6 cellular contexts compared by ENCODE assay signal in the genomic region with DNA sequence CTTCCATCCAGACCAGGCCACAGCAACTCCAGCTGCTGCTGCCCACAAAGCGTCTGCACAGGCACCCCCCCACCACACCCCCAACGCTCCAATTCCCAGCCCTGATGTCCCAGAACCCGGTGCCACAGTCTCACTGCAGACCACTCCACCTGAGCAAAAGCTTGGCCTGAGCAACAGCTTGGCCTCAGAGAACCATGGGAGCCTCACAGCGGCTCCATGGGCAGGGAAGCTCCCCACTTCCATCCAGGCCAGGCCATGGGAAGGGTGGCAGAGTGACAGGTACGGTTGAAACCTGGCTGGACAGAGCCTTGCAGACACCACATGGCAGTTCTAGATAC. TPM values are rescaled to one million over a fixed set of nuclear protein-coding genes. Genes with fewer than 3 reads are reported as not detected.
A peak's percentile ranks its signal among the peaks of the same experiment; 100 is the strongest.
DNase-seq lines count a peak whose midpoint lies in the region; ATAC-seq, FAIRE-seq and TF ChIP-seq lines count a peak whose summit lies in the region.

No MANE protein-coding gene starts in this region.

- intact Hi-C loops in kidney (cut with DNase I) (no loop called here), thyroid gland (cut with DNase I) (no loop called here)

- H3K4me3 ChIP-seq in SK-N-SH (ENCODE audit: low read depth in 2 of 2, low read length in 1 of 2): no peak overlapping the region; a peak in 1 of 4 replicates
- peak overlapping the region; percentile 3 to 39 for H3K4me3 ChIP-seq in kidney (ENCODE audit: low read length in 2 of 2)
- no peak overlapping the region for H3K4me3 ChIP-seq in thyroid gland (replicated peaks in 1 of 3)

- TF ChIP-seq CTCF in SK-N-SH (IDR thresholded peaks at IDR 0.05) (no peak), kidney (IDR thresholded peaks at IDR 0.05; ENCODE audit: borderline replicate concordance, extremely low read depth, insufficient read depth) (no peak), thyroid gland (IDR thresholded peaks at IDR 0.05) (no peak)

- DNase-seq in SK-N-SH (no peak), kidney (no peak), thyroid gland (no peak), anterior cingulate cortex (lab: John Stamatoyannopoulos, UW) (no peak), NCI-H1092 (lab: John Stamatoyannopoulos, UW) (no peak)

- TF ChIP-seq RAD21 in SK-N-SH (IDR thresholded peaks at IDR 0.05; ENCODE audit: low read length): no peak

- H3K4me1 ChIP-seq in SK-N-SH (ENCODE audit: control insufficient read depth in 1 of 2, insufficient read depth in 2 of 2, low read depth in 1 of 2, low read length in 1 of 2) (peaks cover 6 to 22% of the 10 kb centered on the region in 2 experiments; a peak in 3 of 4 replicates), kidney (ENCODE audit: control insufficient read depth in 1 of 2, insufficient read depth in 1 of 2, low read depth in 1 of 2, low read length in 2 of 2) (peaks cover 36 to 73% of the 10 kb centered on the region in 2 donors), thyroid gland (peaks cover 75 to 78% of the 10 kb centered on the region in 2 donors)

- POLR2A ChIA-PET in SK-N-SH (lab: Yijun Ruan, JAX): no interaction called here

- TF ChIP-seq POLR2A in thyroid gland (IDR thresholded peaks at IDR 0.05): no peak

- H3K79me2 ChIP-seq in SK-N-SH (ENCODE audit: insufficient read depth): peaks cover 99% of the 10 kb centered on the region

- no peaks in the 10 kb centered on the region for H3K9me2 ChIP-seq in SK-N-SH

- peak overlapping the region; percentile 68; the same call in 1 of the 2 replicates for H3K9ac ChIP-seq in SK-N-SH
- H3K9ac ChIP-seq in kidney (ENCODE audit: low read length in 2 of 2): peak overlapping the region; percentile 54 to 71

- no peaks in the 10 kb centered on the region for H3K9me3 ChIP-seq in SK-N-SH
- no peaks in the 10 kb centered on the region for H3K9me3 ChIP-seq in kidney (ENCODE audit: control insufficient read depth in 1 of 2, low read length in 2 of 2)
- no peaks in the 10 kb centered on the region for H3K9me3 ChIP-seq in thyroid gland

- CTCF ChIA-PET in SK-N-SH (lab: Yijun Ruan, JAX): interaction anchor here (0.7 to 2.6 kb wide), 6 partner anchors 10 to 54 kb away, joined by 3 to 12 read pairs (median 4); no protein-coding TSS in a partner anchor

- H2AFZ ChIP-seq in SK-N-SH (ENCODE audit: low read depth): no peak overlapping the region

- 48% methylated on average over 5 of the region's 5 CpGs for WGBS in SK-N-SH (ENCODE audit: low lambda C conversion rate)
- 20 to 100% methylated on average over 1 of the region's 5 CpGs for WGBS in thyroid gland, 2 donors

- H3K36me3 ChIP-seq in SK-N-SH (replicated peaks in 1 of 2; ENCODE audit: control insufficient read depth in 1 of 2, insufficient read depth in 2 of 2, low read length in 1 of 2): peaks cover 8 to 17% of the 10 kb centered on the region in 2 experiments
- H3K36me3 ChIP-seq in kidney (ENCODE audit: control insufficient read depth in 1 of 2, insufficient read depth in 2 of 2, low read length in 2 of 2): peaks cover 10 to 15% of the 10 kb centered on the region in 2 donors
- peaks cover 8 to 11% of the 10 kb centered on the region in 2 donors for H3K36me3 ChIP-seq in thyroid gland

- peaks cover 96% of the 10 kb centered on the region for H4K20me1 ChIP-seq in SK-N-SH (ENCODE audit: insufficient read depth)

- no peak for TF ChIP-seq EP300 in SK-N-SH (IDR thresholded peaks at IDR 0.05; ENCODE audit: borderline replicate concordance in 1 of 2, low read depth in 1 of 2, low read length in 1 of 2)

- peaks cover 13% of the 10 kb centered on the region for H3F3A ChIP-seq in SK-N-SH (replicated peaks; ENCODE audit: insufficient read depth)

- FAIRE-seq in kidney (lab: Jason Lieb, UNC): no peak

- ATAC-seq in GM21528 (IDR thresholded peaks at IDR 0.05; ENCODE audit: low FRiP score, unreplicated experiment): no peak

- peak overlapping the region; percentile 84; the same call in 1 of the 2 replicates for H3K4me2 ChIP-seq in SK-N-SH

- H3K27me3 ChIP-seq in SK-N-SH (ENCODE audit: insufficient read depth) (no peaks in the 10 kb centered on the region), thyroid gland (no peaks in the 10 kb centered on the region)

- H3K27ac ChIP-seq in SK-N-SH (ENCODE audit: low read depth in 2 of 2, low read length in 1 of 2): peak overlapping the region; percentile 7 to 80; a peak in 3 of 4 replicates
- peak overlapping the region; percentile 92 to 93 for H3K27ac ChIP-seq in kidney (ENCODE audit: low read depth in 2 of 2, low read length in 2 of 2)
- H3K27ac ChIP-seq in thyroid gland: peak overlapping the region; percentile 82 to 91 (median 84)

TF ChIP-seq in SK-N-SH, 30 proteins besides CTCF, POLR2A, EP300 and RAD21 (continues in another document):
- TF ChIP-seq YY1 (IDR thresholded peaks at IDR 0.05; ENCODE audit: low read depth) (no peak), SMC3 (IDR thresholded peaks at IDR 0.05; ENCODE audit: low read depth, low read length) (no peak)
- TF ChIP-seq, protein P1, sequence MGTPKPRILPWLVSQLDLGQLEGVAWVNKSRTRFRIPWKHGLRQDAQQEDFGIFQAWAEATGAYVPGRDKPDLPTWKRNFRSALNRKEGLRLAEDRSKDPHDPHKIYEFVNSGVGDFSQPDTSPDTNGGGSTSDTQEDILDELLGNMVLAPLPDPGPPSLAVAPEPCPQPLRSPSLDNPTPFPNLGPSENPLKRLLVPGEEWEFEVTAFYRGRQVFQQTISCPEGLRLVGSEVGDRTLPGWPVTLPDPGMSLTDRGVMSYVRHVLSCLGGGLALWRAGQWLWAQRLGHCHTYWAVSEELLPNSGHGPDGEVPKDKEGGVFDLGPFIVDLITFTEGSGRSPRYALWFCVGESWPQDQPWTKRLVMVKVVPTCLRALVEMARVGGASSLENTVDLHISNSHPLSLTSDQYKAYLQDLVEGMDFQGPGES (IDR thresholded peaks at IDR 0.05; ENCODE audit: low read depth, low read length): no peak
- TF ChIP-seq, protein P2, sequence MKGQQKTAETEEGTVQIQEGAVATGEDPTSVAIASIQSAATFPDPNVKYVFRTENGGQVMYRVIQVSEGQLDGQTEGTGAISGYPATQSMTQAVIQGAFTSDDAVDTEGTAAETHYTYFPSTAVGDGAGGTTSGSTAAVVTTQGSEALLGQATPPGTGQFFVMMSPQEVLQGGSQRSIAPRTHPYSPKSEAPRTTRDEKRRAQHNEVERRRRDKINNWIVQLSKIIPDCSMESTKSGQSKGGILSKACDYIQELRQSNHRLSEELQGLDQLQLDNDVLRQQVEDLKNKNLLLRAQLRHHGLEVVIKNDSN (IDR thresholded peaks at IDR 0.05; ENCODE audit: borderline replicate concordance, low read depth): no peak
- TF ChIP-seq, protein P3, sequence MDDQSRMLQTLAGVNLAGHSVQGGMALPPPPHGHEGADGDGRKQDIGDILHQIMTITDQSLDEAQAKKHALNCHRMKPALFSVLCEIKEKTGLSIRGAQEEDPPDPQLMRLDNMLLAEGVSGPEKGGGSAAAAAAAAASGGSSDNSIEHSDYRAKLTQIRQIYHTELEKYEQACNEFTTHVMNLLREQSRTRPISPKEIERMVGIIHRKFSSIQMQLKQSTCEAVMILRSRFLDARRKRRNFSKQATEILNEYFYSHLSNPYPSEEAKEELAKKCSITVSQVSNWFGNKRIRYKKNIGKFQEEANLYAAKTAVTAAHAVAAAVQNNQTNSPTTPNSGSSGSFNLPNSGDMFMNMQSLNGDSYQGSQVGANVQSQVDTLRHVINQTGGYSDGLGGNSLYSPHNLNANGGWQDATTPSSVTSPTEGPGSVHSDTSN (IDR thresholded peaks at IDR 0.05): no peak
- TF ChIP-seq, protein P4, sequence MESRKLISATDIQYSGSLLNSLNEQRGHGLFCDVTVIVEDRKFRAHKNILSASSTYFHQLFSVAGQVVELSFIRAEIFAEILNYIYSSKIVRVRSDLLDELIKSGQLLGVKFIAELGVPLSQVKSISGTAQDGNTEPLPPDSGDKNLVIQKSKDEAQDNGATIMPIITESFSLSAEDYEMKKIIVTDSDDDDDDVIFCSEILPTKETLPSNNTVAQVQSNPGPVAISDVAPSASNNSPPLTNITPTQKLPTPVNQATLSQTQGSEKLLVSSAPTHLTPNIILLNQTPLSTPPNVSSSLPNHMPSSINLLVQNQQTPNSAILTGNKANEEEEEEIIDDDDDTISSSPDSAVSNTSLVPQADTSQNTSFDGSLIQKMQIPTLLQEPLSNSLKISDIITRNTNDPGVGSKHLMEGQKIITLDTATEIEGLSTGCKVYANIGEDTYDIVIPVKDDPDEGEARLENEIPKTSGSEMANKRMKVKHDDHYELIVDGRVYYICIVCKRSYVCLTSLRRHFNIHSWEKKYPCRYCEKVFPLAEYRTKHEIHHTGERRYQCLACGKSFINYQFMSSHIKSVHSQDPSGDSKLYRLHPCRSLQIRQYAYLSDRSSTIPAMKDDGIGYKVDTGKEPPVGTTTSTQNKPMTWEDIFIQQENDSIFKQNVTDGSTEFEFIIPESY (IDR thresholded peaks at IDR 0.05; ENCODE audit: borderline replicate concordance, low read depth): no peak

RNA-seq across cellular contexts. Expression of a gene that starts 13.2 kb away (rescaled TPM):
- polyA plus RNA-seq in SK-N-SH (2012; rRNA removed) (85.8 and 108 TPM in 2 replicates), kidney (ENCODE audit: insufficient read depth, low read depth, low replicate concordance) (128 TPM)
- polyA plus RNA-seq in SK-N-SH (2012; cell fraction: cytosol; rRNA removed): 38.1 and 61.2 TPM in 2 replicates
- 385 and 523 TPM in 2 replicates for polyA plus RNA-seq in SK-N-SH (2012; cell fraction: nucleus; rRNA removed)
- total RNA-seq in kidney (383 TPM), thyroid gland (100 to 1,000 TPM; 143 to 266 (median 215) TPM)

RNA-seq across cellular contexts. Expression of a gene that starts 24.1 kb away (rescaled TPM):
- polyA plus RNA-seq in SK-N-SH (2012; rRNA removed) (36.0 and 38.3 TPM in 2 replicates), kidney (ENCODE audit: insufficient read depth, low read depth, low replicate concordance) (11.4 TPM)
- polyA plus RNA-seq in SK-N-SH (2012; cell fraction: cytosol; rRNA removed): 9.2 and 14.0 TPM in 2 replicates
- 182 and 260 TPM in 2 replicates for polyA plus RNA-seq in SK-N-SH (2012; cell fraction: nucleus; rRNA removed)
- total RNA-seq in kidney (18.3 TPM), thyroid gland (1 to 10 TPM; 2.8 to 4.7 (median 4.0) TPM)

RNA-seq across cellular contexts. Expression of a gene that starts 32.5 kb away (rescaled TPM):
- 5.6 and 5.8 TPM in 2 replicates for polyA plus RNA-seq in SK-N-SH (2012; rRNA removed)
- polyA plus RNA-seq in SK-N-SH (2012; cell fraction: cytosol; rRNA removed): 1.2 and 2.3 TPM in 2 replicates
- polyA plus RNA-seq in SK-N-SH (2012; cell fraction: nucleus; rRNA removed): 27.5 and 30.6 TPM in 2 replicates
- 16.7 TPM for total RNA-seq in kidney
- 14.5 TPM for polyA plus RNA-seq in kidney (ENCODE audit: insufficient read depth, low read depth, low replicate concordance)
- total RNA-seq in thyroid gland: 10 to 100 TPM in 2 of 4 donors, 1 to 10 TPM in 2; 4.3 to 14.3 (median 9.3) TPM

RNA-seq across cellular contexts. Expression of a gene that starts 32.8 kb away (rescaled TPM):
- 118 TPM in 2 replicates for polyA plus RNA-seq in SK-N-SH (2012; rRNA removed)
- 43.8 and 58.3 TPM in 2 replicates for polyA plus RNA-seq in SK-N-SH (2012; cell fraction: cytosol; rRNA removed)
- 480 and 590 TPM in 2 replicates for polyA plus RNA-seq in SK-N-SH (2012; cell fraction: nucleus; rRNA removed)
- total RNA-seq in kidney: 15.9 TPM
- 13.4 TPM for polyA plus RNA-seq in kidney (ENCODE audit: insufficient read depth, low read depth, low replicate concordance)
- 1 to 10 TPM; 3.1 to 5.1 (median 3.7) TPM for total RNA-seq in thyroid gland

RNA-seq across cellular contexts. Expression of a gene that starts 43.2 kb away (rescaled TPM):
- 51.9 and 55.1 TPM in 2 replicates for polyA plus RNA-seq in SK-N-SH (2012; rRNA removed)
- 6.6 and 12.2 TPM in 2 replicates for polyA plus RNA-seq in SK-N-SH (2012; cell fraction: cytosol; rRNA removed)
- polyA plus RNA-seq in SK-N-SH (2012; cell fraction: nucleus; rRNA removed): 513 and 740 TPM in 2 replicates
- 43.8 TPM for total RNA-seq in kidney
- polyA plus RNA-seq in kidney (ENCODE audit: insufficient read depth, low read depth, low replicate concordance): 20.4 TPM
- 10 to 100 TPM; 31.4 to 42.7 (median 32.5) TPM for total RNA-seq in thyroid gland

Comparison
In these comparisons a context has a peak if more than half of its experiments do, and no peak if none do; other contexts are left out.
1. H3K4me3 ChIP-seq: peak in kidney (2 of 2); none in SK-N-SH (0 of 2) and thyroid gland (0 of 3).
2. Peak in every context shown above with its lines, with median percentiles within 50 percentile points of each other: H3K27ac ChIP-seq.